Comparison of ENCODE assay signal across 1 cellular context in genomic region chr7:35536396-35536826, GRCh38.
TF ChIP-seq lines count a peak whose summit lies in the region.

No MANE protein-coding gene starts in this region.

TF ChIP-seq in GM23338, 12 proteins besides CTCF, POLR2A, EP300 and RAD21:
- TF ChIP-seq REST (IDR thresholded peaks at IDR 0.05; ENCODE audit: unreplicated experiment) (no peak), NANOG (IDR thresholded peaks at IDR 0.05; ENCODE audit: borderline replicate concordance) (no peak), EZH2 (IDR thresholded peaks at IDR 0.05; ENCODE audit: low read depth, unreplicated experiment) (no peak), EZH2phosphoT487 (IDR thresholded peaks at IDR 0.05; ENCODE audit: unreplicated experiment) (no peak), ZNF114 (CRISPR knock-in tag; IDR thresholded peaks at IDR 0.05) (no peak), ZNF331 (CRISPR knock-in tag; IDR thresholded peaks at IDR 0.05; ENCODE audit: low read depth) (no peak), CREB1 (CRISPR knock-in tag; IDR thresholded peaks at IDR 0.05; ENCODE audit: low read depth) (no peak), STAT1 (IDR thresholded peaks at IDR 0.05; ENCODE audit: unreplicated experiment) (no peak), JUNB (IDR thresholded peaks at IDR 0.05; ENCODE audit: unreplicated experiment) (no peak), POLR2AphosphoS5 (IDR thresholded peaks at IDR 0.05; ENCODE audit: low read depth) (no peak), ETS1 (IDR thresholded peaks at IDR 0.05) (no peak), ZNF462 (CRISPR knock-in tag; IDR thresholded peaks at IDR 0.05) (no peak)
